In genomic region chr17:75242461-75243042, GRCh38 we compare ENCODE assay signal across 10 cellular contexts. TPM values are rescaled to one million over a fixed set of nuclear protein-coding genes. Genes with fewer than 3 reads are reported as not detected.
DNase-seq lines count a peak whose midpoint lies in the region; ATAC-seq and TF ChIP-seq lines count a peak whose summit lies in the region.
"Had no signal": no experiment of that assay in that cellular context is flagged by ENCODE, and none has a peak within 500 bp of the region (broad histone marks: within the 10 kb centered on the region; RNA-seq: fewer than 3 reads in every experiment).

No MANE protein-coding gene starts in this region.

- H3K4me3 ChIP-seq in ACC112 (ENCODE audit: low read depth, low read length): no peak overlapping the region
- H3K4me3 ChIP-seq in left lung: no peak overlapping the region
- H3K4me3 ChIP-seq: SK-N-MC had no signal

- H2AFZ ChIP-seq in ACC112 (ENCODE audit: low read length, unreplicated experiment): no peak overlapping the region

- no peaks in the 10 kb centered on the region for H3K9me3 ChIP-seq in left lung

- intact Hi-C loops in left lung (cut with DNase I): no loop called here

- TF ChIP-seq CTCF in left lung (IDR thresholded peaks at IDR 0.05): no peak

- no peaks in the 10 kb centered on the region for H3K27me3 ChIP-seq in ACC112 (ENCODE audit: insufficient read depth, low read length)
- no peaks in the 10 kb centered on the region for H3K27me3 ChIP-seq in left lung

- H3K4me1 ChIP-seq in ACC112 (ENCODE audit: control insufficient read depth, insufficient read depth, low read length, unreplicated experiment) (peaks cover 26% of the 10 kb centered on the region), left lung (peaks cover 0 to 14% of the 10 kb centered on the region in 2 donors)

- H3K36me3 ChIP-seq in ACC112 (ENCODE audit: insufficient read depth, low read length) (peaks cover 24% of the 10 kb centered on the region; the same call in 1 of the 2 replicates), left lung (peaks cover 9 to 92% of the 10 kb centered on the region in 2 donors)

- peak; percentile 47 for ATAC-seq in GM18511 (IDR thresholded peaks at IDR 0.05; ENCODE audit: unreplicated experiment)
- ATAC-seq in HG02642 (IDR thresholded peaks at IDR 0.05; ENCODE audit: poor library complexity, unreplicated experiment): no peak
- ATAC-seq in left lung: no peak

- H3K79me2 ChIP-seq in ACC112 (ENCODE audit: control insufficient read depth, insufficient read depth, low read length, unreplicated experiment): peaks cover 5% of the 10 kb centered on the region

- H3K27ac ChIP-seq in ACC112 (ENCODE audit: low read depth, low read length) (peak overlapping the region; percentile 90), left lung (no peak overlapping the region)
- H3K27ac ChIP-seq: SK-N-MC had no signal

- peak; percentile 22 to 41 for DNase-seq in activated CD4-positive, alpha-beta T cell treated with anti-CD3 and anti-CD28 coated beads, Interleukin-2, amount 50 U/mL, for 4 hours
- DNase-seq in islet precursor cell: peak; percentile 56
- DNase-seq in LoVo (ENCODE audit: low spot score): no peak
- no peak for DNase-seq in kidney glomerular epithelial cell (lab: John Stamatoyannopoulos, UW)
- no peak for DNase-seq in left lung
- DNase-seq: NCI-H446 had no signal

RNA-seq across cellular contexts. Expression of gene GGA3, which starts 18.9 kb away (rescaled TPM):
- total RNA-seq in left lung: 10 to 100 TPM; 46.2 to 54.7 TPM

RNA-seq across cellular contexts. Expression of gene MRPS7, which starts 19.1 kb away (rescaled TPM):
- 10 to 100 TPM; 41.0 to 41.6 TPM for total RNA-seq in left lung

RNA-seq across cellular contexts. Expression of gene MIF4GD, which starts 28.5 kb away (rescaled TPM):
- total RNA-seq in left lung: 10 to 100 TPM; 22.6 to 25.4 TPM

RNA-seq across cellular contexts. Expression of gene NUP85, which starts 37.1 kb away (rescaled TPM):
- total RNA-seq in left lung: 10 to 100 TPM; 53.3 to 72.1 TPM

RNA-seq across cellular contexts. Expression of gene SLC25A19, which starts 46.7 kb away (rescaled TPM):
- total RNA-seq in left lung: 10 to 100 TPM; 17.7 to 29.7 TPM

Comparison
In these comparisons a context has a peak if more than half of its experiments do, and no peak if none do; other contexts are left out.
1. DNase-seq: peak in activated CD4-positive, alpha-beta T cell treated with anti-CD3 and anti-CD28 coated beads, Interleukin-2, amount 50 U/mL, for 4 hours (2 of 2) and islet precursor cell (single experiment); none in LoVo (single experiment), kidney glomerular epithelial cell (single experiment) and left lung (0 of 2).